27 cellular contexts compared by ENCODE assay signal in the genomic region with DNA sequence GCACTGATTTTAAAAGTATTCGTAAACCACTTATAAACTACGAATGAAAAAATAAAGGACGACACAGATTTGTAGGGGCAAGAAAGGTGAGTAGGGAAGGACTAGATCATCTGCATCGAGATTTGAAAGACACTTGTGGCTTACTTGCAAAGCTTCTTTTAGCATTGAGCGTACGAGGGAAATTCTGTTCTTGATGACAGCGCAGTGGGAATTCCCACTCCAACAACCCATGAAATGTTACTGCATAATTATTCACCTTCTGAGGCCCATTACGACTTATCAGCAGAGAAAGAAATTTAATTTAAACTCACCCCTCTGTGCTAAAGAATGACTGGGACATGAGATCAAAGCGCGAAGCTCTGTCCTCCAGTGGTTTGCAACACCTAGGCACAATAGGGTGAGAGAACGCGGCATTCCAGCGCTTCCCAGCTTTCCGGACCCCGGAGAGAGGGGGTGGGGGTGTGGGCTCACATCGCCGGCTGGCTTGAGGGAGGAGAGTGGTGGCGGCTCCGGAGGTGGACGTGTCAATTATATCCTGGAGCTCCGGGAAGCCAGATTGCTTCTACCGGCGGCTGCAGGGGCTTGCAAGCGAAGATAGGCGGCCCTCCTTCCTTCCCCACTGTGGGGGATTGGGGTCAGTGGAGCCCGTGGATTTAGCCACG. TPM values are rescaled to one million over a fixed set of nuclear protein-coding genes. Genes with fewer than 3 reads are reported as not detected.
DNase-seq lines count a peak whose midpoint lies in the region; ATAC-seq and TF ChIP-seq lines count a peak whose summit lies in the region.
"Had no signal": no experiment of that assay in that cellular context is flagged by ENCODE, and none has a peak within 500 bp of the region (broad histone marks: within the 10 kb centered on the region; RNA-seq: fewer than 3 reads in every experiment).

No MANE protein-coding gene starts in this region.

- H3K9me3 ChIP-seq in iPS DF 6.9 (ENCODE audit: control insufficient read depth, insufficient read depth, low read length), result no peaks in the 10 kb centered on the region
- H3K9me3 ChIP-seq: colonic mucosa, transverse colon had no signal

- peaks cover 90% of the 10 kb centered on the region for H3K27me3 Mint-ChIP-seq in neural crest cell (ENCODE audit: low read depth)

- WGBS in iPS DF 6.9 (ENCODE audit: insufficient coverage, insufficient read length), result no CpG with 5 or more reads among the region's 27 CpGs

- TF ChIP-seq CTCF in GM10266 (IDR thresholded peaks at IDR 0.05; ENCODE audit: control insufficient read depth, insufficient read depth, low read depth, missing control alignments) (no peak), neural crest cell (conservative IDR thresholded peaks at IDR 0.05) (no peak)

- no peaks in the 10 kb centered on the region for H3K36me3 Mint-ChIP-seq in neural crest cell (ENCODE audit: low read depth)

- H3K4me3 ChIP-seq in iPS DF 6.9 (ENCODE audit: low read length), result peak overlapping the region; percentile 4; the same call in 1 of the 2 replicates
- H3K4me3 ChIP-seq: colonic mucosa, transverse colon had no signal

- peak; percentile 14 for DNase-seq in GM10266 (ENCODE audit: extremely low spot score)
- peak; percentile 61 for DNase-seq in NCI-H2227 treated with DMSO at 0.1 percent for 48 hours (lab: John Stamatoyannopoulos, UW)
- DNase-seq in iPS DF 6.9 (ENCODE audit: low read depth, low spot score), result no peak
- no peak for DNase-seq in neural crest cell (ENCODE audit: low read depth, low spot score)
- no peak for DNase-seq in glomerular visceral epithelial cell (ENCODE audit: extremely low spot score)
- no peak for DNase-seq in activated T-cell treated with anti-CD3 and anti-CD28 coated beads, Interleukin-2, amount 50 U/mL, for 48 hours
- no peak for DNase-seq in NCI-H2081 treated with DMSO at 0.1 percent for 48 hours (lab: John Stamatoyannopoulos, UW)
- DNase-seq: activated CD4-positive, alpha-beta T cell treated with anti-CD3 and anti-CD28 coated beads, Interleukin-2, amount 10 ng/mL, durations not matched to agents 7 days and 5 days; activated naive CD4-positive, alpha-beta T cell treated with anti-CD3 and anti-CD28 coated beads for 36 hours; activated T-cell treated with anti-CD3 and anti-CD28 coated beads, Interleukin-2, amount 50 U/mL, for 72 hours; AML-193; amniotic stem cell; CD4-positive, alpha-beta memory T cell; colonic mucosa; DMS 273 treated with DMSO at 0.1 percent for 48 hours; NCI-H1694; transverse colon had no signal

- no peak overlapping the region for H3K27ac Mint-ChIP-seq in neural crest cell (ENCODE audit: unreplicated experiment)
- H3K27ac Mint-ChIP-seq: activated T-cell treated with anti-CD3 and anti-CD28 coated beads, Interleukin-2, amount 50 U/mL, for 72 hours; natural killer cell treated with Interleukin-12 subunit alpha and Interleukin-12 subunit beta and Interleukin-15 and Interleukin-18, amount 100 ng/mL, for 72 hours; progenitor cell of endocrine pancreas; T-helper 1 cell treated with Interleukin-12 subunit alpha and Interleukin-12 subunit beta and Interleukin-4 antibody, amounts not matched to agents 30 μg/mL and 1 μg/mL, for 36 hours had no signal

- no peaks in the 10 kb centered on the region for H3K36me3 ChIP-seq in iPS DF 6.9 (ENCODE audit: control insufficient read depth, insufficient read depth, low read length)
- H3K36me3 ChIP-seq: colonic mucosa, transverse colon had no signal

- H3K27ac ChIP-seq in iPS DF 6.9 (ENCODE audit: low read length), result no peak overlapping the region
- H3K27ac ChIP-seq: colonic mucosa, transverse colon, VCaP had no signal

- peaks cover 1% of the 10 kb centered on the region; the same call in 1 of the 2 replicates for H3K4me1 ChIP-seq in iPS DF 6.9 (ENCODE audit: control insufficient read depth, insufficient read depth, low read length)

- H3K9me3 Mint-ChIP-seq in neural crest cell, result no peaks in the 10 kb centered on the region
- H3K9me3 Mint-ChIP-seq: activated CD4-positive, alpha-beta T cell treated with anti-CD3 and anti-CD28 coated beads, Interleukin-2, amount 10 ng/mL, durations not matched to agents 7 days and 5 days; activated T-cell treated with anti-CD3 and anti-CD28 coated beads, Interleukin-2, amount 50 U/mL, for 72 hours; natural killer cell treated with Interleukin-12 subunit alpha and Interleukin-12 subunit beta and Interleukin-15 and Interleukin-18, amount 100 ng/mL, for 72 hours; T-helper 1 cell treated with Interleukin-12 subunit alpha and Interleukin-12 subunit beta and Interleukin-4 antibody, amounts not matched to agents 30 μg/mL and 1 μg/mL, for 36 hours had no signal

- peaks cover 52% of the 10 kb centered on the region for H3K4me1 Mint-ChIP-seq in neural crest cell

- peak overlapping the region; percentile 87 for H3K4me3 Mint-ChIP-seq in neural crest cell
- H3K4me3 Mint-ChIP-seq: activated CD4-positive, alpha-beta T cell treated with anti-CD3 and anti-CD28 coated beads, Interleukin-2, amount 10 ng/mL, durations not matched to agents 7 days and 5 days; activated naive CD4-positive, alpha-beta T cell treated with anti-CD3 and anti-CD28 coated beads for 36 hours; T-helper 1 cell treated with Interleukin-12 subunit alpha and Interleukin-12 subunit beta and Interleukin-4 antibody, amounts not matched to agents 30 μg/mL and 1 μg/mL, for 36 hours had no signal

- peaks cover 6% of the 10 kb centered on the region for H3K27me3 ChIP-seq in iPS DF 6.9 (ENCODE audit: control insufficient read depth, insufficient read depth, low read length)

- no peak for ATAC-seq in GM18909 (IDR thresholded peaks at IDR 0.05; ENCODE audit: poor library complexity, unreplicated experiment)
- ATAC-seq: activated T-cell treated with anti-CD3 and anti-CD28 coated beads, Interleukin-2, amount 50 U/mL, for 72 hours; natural killer cell treated with Interleukin-12 subunit alpha and Interleukin-12 subunit beta and Interleukin-15 and Interleukin-18, amount 100 ng/mL, for 72 hours had no signal

RNA-seq across cellular contexts. Expression of gene SP8, which starts 10.3 kb away (rescaled TPM):
- 33.7 and 34.1 TPM in 2 replicates for total RNA-seq in neural crest cell
- total RNA-seq: activated CD4-positive, alpha-beta T cell treated with anti-CD3 and anti-CD28 coated beads, Interleukin-2, amount 10 ng/mL, durations not matched to agents 7 days and 5 days; activated T-cell treated with anti-CD3 and anti-CD28 coated beads, Interleukin-2, amount 50 U/mL, for 72 hours; bronchial epithelial cell; CD4-positive, alpha-beta memory T cell; fibroblast of lung; LHCN-M2; mononuclear cell; natural killer cell treated with Interleukin-12 subunit alpha and Interleukin-12 subunit beta and Interleukin-15 and Interleukin-18, amount 100 ng/mL, for 72 hours; RPMI7951; transverse colon had no signal

Comparison
In these comparisons a context has a peak if more than half of its experiments do, and no peak if none do; other contexts are left out.
1. DNase-seq: peak in GM10266 (single experiment) and NCI-H2227 treated with DMSO at 0.1 percent for 48 hours (single experiment); none in iPS DF 6.9 (single experiment), neural crest cell (single experiment), glomerular visceral epithelial cell (single experiment), activated T-cell treated with anti-CD3 and anti-CD28 coated beads, Interleukin-2, amount 50 U/mL, for 48 hours (0 of 2) and NCI-H2081 treated with DMSO at 0.1 percent for 48 hours (single experiment).